In the genomic region with DNA sequence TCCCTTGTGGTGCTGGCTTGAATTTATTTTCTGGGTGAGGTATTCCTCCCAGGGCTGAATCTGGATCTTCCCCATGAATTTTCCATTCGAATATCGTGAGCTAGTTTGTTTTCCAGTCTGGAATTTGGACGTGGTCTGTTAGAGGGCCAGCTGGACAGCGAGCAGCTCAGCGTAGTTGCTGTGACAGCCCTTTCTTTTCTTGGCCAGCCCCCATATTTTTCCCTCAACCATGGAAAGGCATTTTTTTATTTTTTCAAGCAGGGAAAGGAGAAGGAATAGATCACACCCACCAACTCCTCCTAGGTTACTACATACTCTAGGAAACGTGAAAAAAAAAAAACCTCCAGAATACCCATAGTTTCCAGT, we compare ENCODE assay signal across 11 cellular contexts.
A peak's percentile ranks its signal among the peaks of the same experiment; 100 is the strongest.
DNase-seq lines count a peak whose midpoint lies in the region; ATAC-seq and TF ChIP-seq lines count a peak whose summit lies in the region.
"Had no signal": no experiment of that assay in that cellular context is flagged by ENCODE, and none has a peak within 500 bp of the region (broad histone marks: within the 10 kb centered on the region; RNA-seq: fewer than 3 reads in every experiment).

No MANE protein-coding gene starts in this region.

- POLR2A ChIA-PET in activated CD4-positive, alpha-beta memory T cell treated with anti-CD3 and anti-CD28 coated beads for 36 hours (lab: Charles Lee): interaction anchor here (0.8 to 0.9 kb wide), 2 partner anchors 11 to 18 kb away, joined by 3 read pairs; no protein-coding TSS in a partner anchor
- POLR2A ChIA-PET in activated CD4-positive, alpha-beta memory T cell treated with anti-CD3 and anti-CD28 coated beads, Interleukin-2, amount 10 ng/mL, durations not matched to agents 7 days and 5 days (lab: Charles Lee): no interaction called here

- no peak overlapping the region for H2AFZ ChIP-seq in neural cell (ENCODE audit: low read depth, low read length)

- H3K27me3 ChIP-seq in cardiac muscle cell (no peaks in the 10 kb centered on the region), neural cell (ENCODE audit: insufficient read depth, low read depth, low read length) (no peaks in the 10 kb centered on the region), BE2C (no peaks in the 10 kb centered on the region)

- no peaks in the 10 kb centered on the region for H4K20me1 ChIP-seq in neural cell (ENCODE audit: insufficient read depth)

- TF ChIP-seq EP300 in neural cell (conservative IDR thresholded peaks at IDR 0.05; ENCODE audit: poor library complexity, severe bottlenecking): no peak

- CTCF ChIA-PET in activated CD4-positive, alpha-beta memory T cell treated with anti-CD3 and anti-CD28 coated beads for 36 hours (lab: Charles Lee): interaction anchor here (1.0 kb wide), 1 partner anchor 138 kb away, joined by 3 read pairs; no protein-coding TSS in a partner anchor
- CTCF ChIA-PET in activated CD4-positive, alpha-beta memory T cell treated with anti-CD3 and anti-CD28 coated beads, Interleukin-2, amount 10 ng/mL, durations not matched to agents 7 days and 5 days (lab: Charles Lee): interaction anchor here (0.6 to 1.0 kb wide), 3 partner anchors 16 to 156 kb away, joined by 3 to 4 read pairs (median 4); no protein-coding TSS in a partner anchor
- CTCF ChIA-PET in activated naive CD4-positive, alpha-beta T cell treated with anti-CD3 and anti-CD28 coated beads for 36 hours (lab: Charles Lee): no interaction called here

- peaks cover 47% of the 10 kb centered on the region for H3K36me3 Mint-ChIP-seq in activated CD4-positive, alpha-beta memory T cell treated with anti-CD3 and anti-CD28 coated beads for 36 hours
- H3K36me3 Mint-ChIP-seq in activated CD4-positive, alpha-beta memory T cell treated with anti-CD3 and anti-CD28 coated beads, Interleukin-2, amount 10 ng/mL, durations not matched to agents 7 days and 5 days (ENCODE audit: low read depth): peaks cover 60% of the 10 kb centered on the region
- H3K36me3 Mint-ChIP-seq in activated naive CD4-positive, alpha-beta T cell treated with anti-CD3 and anti-CD28 coated beads for 36 hours (ENCODE audit: low read depth): peaks cover 20% of the 10 kb centered on the region

- H3K27ac ChIP-seq in cardiac muscle cell (peak overlapping the region; percentile 56), neural cell (ENCODE audit: low read length) (peak overlapping the region; percentile 25)

- no peak for ATAC-seq in HG03457 (IDR thresholded peaks at IDR 0.05; ENCODE audit: unreplicated experiment)
- ATAC-seq: activated CD4-positive, alpha-beta T cell treated with anti-CD3 and anti-CD28 coated beads for 36 hours had no signal

- H3K79me2 ChIP-seq in neural cell (replicated peaks; ENCODE audit: insufficient read depth, low read length): peaks cover 3% of the 10 kb centered on the region

- no peaks in the 10 kb centered on the region for H3K9me3 Mint-ChIP-seq in activated CD4-positive, alpha-beta memory T cell treated with anti-CD3 and anti-CD28 coated beads for 36 hours
- H3K9me3 Mint-ChIP-seq in activated CD4-positive, alpha-beta memory T cell treated with anti-CD3 and anti-CD28 coated beads, Interleukin-2, amount 10 ng/mL, durations not matched to agents 7 days and 5 days: no peaks in the 10 kb centered on the region
- H3K9me3 Mint-ChIP-seq in activated naive CD4-positive, alpha-beta T cell treated with anti-CD3 and anti-CD28 coated beads for 36 hours: no peaks in the 10 kb centered on the region

- intact Hi-C loops in activated CD4-positive, alpha-beta memory T cell treated with anti-CD3 and anti-CD28 coated beads for 36 hours (cut with micrococcal nuclease): no loop called here
- intact Hi-C loops in activated naive CD4-positive, alpha-beta T cell treated with anti-CD3 and anti-CD28 coated beads for 36 hours (cut with micrococcal nuclease): no loop called here

- H3K36me3 ChIP-seq in cardiac muscle cell: peaks cover 8% of the 10 kb centered on the region
- no peaks in the 10 kb centered on the region for H3K36me3 ChIP-seq in neural cell (ENCODE audit: insufficient read depth, low read length)
- peaks cover 34% of the 10 kb centered on the region for H3K36me3 ChIP-seq in BE2C

- no peak overlapping the region for H3K4me3 Mint-ChIP-seq in activated CD4-positive, alpha-beta memory T cell treated with anti-CD3 and anti-CD28 coated beads for 36 hours
- no peak overlapping the region for H3K4me3 Mint-ChIP-seq in activated CD4-positive, alpha-beta memory T cell treated with anti-CD3 and anti-CD28 coated beads, Interleukin-2, amount 10 ng/mL, durations not matched to agents 7 days and 5 days
- no peak overlapping the region for H3K4me3 Mint-ChIP-seq in activated naive CD4-positive, alpha-beta T cell treated with anti-CD3 and anti-CD28 coated beads for 36 hours
- H3K4me3 Mint-ChIP-seq: activated CD4-positive, alpha-beta T cell treated with anti-CD3 and anti-CD28 coated beads for 36 hours had no signal

- TF ChIP-seq RAD21 in neural cell (conservative IDR thresholded peaks at IDR 0.05): no peak

- H3K27ac Mint-ChIP-seq in activated CD4-positive, alpha-beta memory T cell treated with anti-CD3 and anti-CD28 coated beads for 36 hours: peak overlapping the region; percentile 25
- no peak overlapping the region for H3K27ac Mint-ChIP-seq in activated CD4-positive, alpha-beta memory T cell treated with anti-CD3 and anti-CD28 coated beads, Interleukin-2, amount 10 ng/mL, durations not matched to agents 7 days and 5 days
- no peak overlapping the region for H3K27ac Mint-ChIP-seq in activated naive CD4-positive, alpha-beta T cell treated with anti-CD3 and anti-CD28 coated beads for 36 hours
- H3K27ac Mint-ChIP-seq: activated CD4-positive, alpha-beta T cell treated with anti-CD3 and anti-CD28 coated beads for 36 hours had no signal

- no peaks in the 10 kb centered on the region for H3K27me3 Mint-ChIP-seq in activated CD4-positive, alpha-beta memory T cell treated with anti-CD3 and anti-CD28 coated beads for 36 hours
- no peaks in the 10 kb centered on the region for H3K27me3 Mint-ChIP-seq in activated CD4-positive, alpha-beta memory T cell treated with anti-CD3 and anti-CD28 coated beads, Interleukin-2, amount 10 ng/mL, durations not matched to agents 7 days and 5 days
- no peaks in the 10 kb centered on the region for H3K27me3 Mint-ChIP-seq in activated naive CD4-positive, alpha-beta T cell treated with anti-CD3 and anti-CD28 coated beads for 36 hours (ENCODE audit: low read depth)
- H3K27me3 Mint-ChIP-seq: activated CD4-positive, alpha-beta T cell treated with anti-CD3 and anti-CD28 coated beads for 36 hours had no signal

- no peak for DNase-seq in activated CD4-positive, alpha-beta memory T cell treated with anti-CD3 and anti-CD28 coated beads for 36 hours
- no peak for DNase-seq in activated CD4-positive, alpha-beta memory T cell treated with anti-CD3 and anti-CD28 coated beads, Interleukin-2, amount 10 ng/mL, durations not matched to agents 7 days and 5 days
- DNase-seq in cardiac muscle cell (ENCODE audit: low read depth in 1 of 2, low spot score in 1 of 2) (peak; percentile 15 to 89), ureter (ENCODE audit: low spot score) (peak; percentile 61), BE2C (no peak)
- DNase-seq in activated naive CD4-positive, alpha-beta T cell treated with anti-CD3 and anti-CD28 coated beads for 36 hours: no peak
- DNase-seq: activated CD4-positive, alpha-beta T cell treated with anti-CD3 and anti-CD28 coated beads for 36 hours; NCI-H2171; SHP77 had no signal

- H3F3A ChIP-seq in neural cell (ENCODE audit: insufficient read depth, low read length, poor library complexity, severe bottlenecking): no peaks in the 10 kb centered on the region

- H3K4me2 ChIP-seq in neural cell (ENCODE audit: low read length): no peak overlapping the region

- TF ChIP-seq CTCF in cardiac muscle cell (IDR thresholded peaks at IDR 0.05; ENCODE audit: low read depth, low read length) (no peak), neural cell (IDR thresholded peaks at IDR 0.05; ENCODE audit: poor library complexity, severe bottlenecking) (no peak), BE2C (IDR thresholded peaks at IDR 0.05; ENCODE audit: low read depth, low read length) (no peak)

- peaks cover 10% of the 10 kb centered on the region for H3K4me1 ChIP-seq in cardiac muscle cell (ENCODE audit: low read depth)
- no peaks in the 10 kb centered on the region; the same call in none of the 2 replicates for H3K4me1 ChIP-seq in BE2C

- H3K9me2 ChIP-seq in neural cell (ENCODE audit: insufficient read depth, low read length): no peaks in the 10 kb centered on the region

- H3K9me3 ChIP-seq in cardiac muscle cell (ENCODE audit: low read depth) (no peaks in the 10 kb centered on the region), neural cell (ENCODE audit: low read length) (no peaks in the 10 kb centered on the region), BE2C (no peaks in the 10 kb centered on the region)

- H3K4me3 ChIP-seq in cardiac muscle cell (no peak overlapping the region), neural cell (ENCODE audit: low read length) (peak overlapping the region; percentile 7), BE2C (ENCODE audit: low read depth, low read length) (no peak overlapping the region)

- no peak overlapping the region for H3K9ac ChIP-seq in neural cell (ENCODE audit: low read length)

- H3K4me1 Mint-ChIP-seq in activated CD4-positive, alpha-beta memory T cell treated with anti-CD3 and anti-CD28 coated beads for 36 hours (ENCODE audit: low read depth): peaks cover 67% of the 10 kb centered on the region
- peaks cover 51% of the 10 kb centered on the region for H3K4me1 Mint-ChIP-seq in activated CD4-positive, alpha-beta memory T cell treated with anti-CD3 and anti-CD28 coated beads, Interleukin-2, amount 10 ng/mL, durations not matched to agents 7 days and 5 days
- H3K4me1 Mint-ChIP-seq in activated naive CD4-positive, alpha-beta T cell treated with anti-CD3 and anti-CD28 coated beads for 36 hours (ENCODE audit: low read depth): peaks cover 43% of the 10 kb centered on the region

Comparison
In these comparisons a context has a peak if more than half of its experiments do, and no peak if none do; other contexts are left out.
1. DNase-seq: peak in cardiac muscle cell (2 of 2) and ureter (single experiment); none in activated CD4-positive, alpha-beta memory T cell treated with anti-CD3 and anti-CD28 coated beads for 36 hours (single experiment), activated CD4-positive, alpha-beta memory T cell treated with anti-CD3 and anti-CD28 coated beads, Interleukin-2, amount 10 ng/mL, durations not matched to agents 7 days and 5 days (single experiment), activated naive CD4-positive, alpha-beta T cell treated with anti-CD3 and anti-CD28 coated beads for 36 hours (single experiment) and BE2C (single experiment).